ENCODE assay signal across 1 cellular context in the genomic region with DNA sequence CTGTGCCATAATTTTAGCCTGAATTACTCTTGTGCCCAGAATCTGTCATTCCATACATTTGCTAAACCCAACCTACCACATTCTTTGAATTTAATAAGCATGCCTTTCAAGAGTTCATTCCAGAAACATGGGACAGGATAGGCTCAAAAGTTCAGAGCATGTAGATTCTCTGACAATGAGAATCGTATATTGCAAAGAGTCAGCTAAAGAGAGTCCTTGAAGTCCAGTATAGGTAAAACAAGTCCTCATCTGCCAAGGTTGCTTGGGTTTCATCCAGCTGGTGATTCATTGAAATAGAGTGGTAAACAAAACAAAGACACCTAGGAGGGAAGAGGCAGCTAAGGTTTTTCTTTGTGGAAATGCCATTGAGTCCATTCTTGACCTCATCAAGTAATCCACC.
TF ChIP-seq lines count a peak whose summit lies in the region.

No MANE protein-coding gene starts in this region.

TF ChIP-seq in GM23338, 12 proteins besides CTCF, POLR2A, EP300 and RAD21 (continued from another document):
- TF ChIP-seq, protein P1, sequence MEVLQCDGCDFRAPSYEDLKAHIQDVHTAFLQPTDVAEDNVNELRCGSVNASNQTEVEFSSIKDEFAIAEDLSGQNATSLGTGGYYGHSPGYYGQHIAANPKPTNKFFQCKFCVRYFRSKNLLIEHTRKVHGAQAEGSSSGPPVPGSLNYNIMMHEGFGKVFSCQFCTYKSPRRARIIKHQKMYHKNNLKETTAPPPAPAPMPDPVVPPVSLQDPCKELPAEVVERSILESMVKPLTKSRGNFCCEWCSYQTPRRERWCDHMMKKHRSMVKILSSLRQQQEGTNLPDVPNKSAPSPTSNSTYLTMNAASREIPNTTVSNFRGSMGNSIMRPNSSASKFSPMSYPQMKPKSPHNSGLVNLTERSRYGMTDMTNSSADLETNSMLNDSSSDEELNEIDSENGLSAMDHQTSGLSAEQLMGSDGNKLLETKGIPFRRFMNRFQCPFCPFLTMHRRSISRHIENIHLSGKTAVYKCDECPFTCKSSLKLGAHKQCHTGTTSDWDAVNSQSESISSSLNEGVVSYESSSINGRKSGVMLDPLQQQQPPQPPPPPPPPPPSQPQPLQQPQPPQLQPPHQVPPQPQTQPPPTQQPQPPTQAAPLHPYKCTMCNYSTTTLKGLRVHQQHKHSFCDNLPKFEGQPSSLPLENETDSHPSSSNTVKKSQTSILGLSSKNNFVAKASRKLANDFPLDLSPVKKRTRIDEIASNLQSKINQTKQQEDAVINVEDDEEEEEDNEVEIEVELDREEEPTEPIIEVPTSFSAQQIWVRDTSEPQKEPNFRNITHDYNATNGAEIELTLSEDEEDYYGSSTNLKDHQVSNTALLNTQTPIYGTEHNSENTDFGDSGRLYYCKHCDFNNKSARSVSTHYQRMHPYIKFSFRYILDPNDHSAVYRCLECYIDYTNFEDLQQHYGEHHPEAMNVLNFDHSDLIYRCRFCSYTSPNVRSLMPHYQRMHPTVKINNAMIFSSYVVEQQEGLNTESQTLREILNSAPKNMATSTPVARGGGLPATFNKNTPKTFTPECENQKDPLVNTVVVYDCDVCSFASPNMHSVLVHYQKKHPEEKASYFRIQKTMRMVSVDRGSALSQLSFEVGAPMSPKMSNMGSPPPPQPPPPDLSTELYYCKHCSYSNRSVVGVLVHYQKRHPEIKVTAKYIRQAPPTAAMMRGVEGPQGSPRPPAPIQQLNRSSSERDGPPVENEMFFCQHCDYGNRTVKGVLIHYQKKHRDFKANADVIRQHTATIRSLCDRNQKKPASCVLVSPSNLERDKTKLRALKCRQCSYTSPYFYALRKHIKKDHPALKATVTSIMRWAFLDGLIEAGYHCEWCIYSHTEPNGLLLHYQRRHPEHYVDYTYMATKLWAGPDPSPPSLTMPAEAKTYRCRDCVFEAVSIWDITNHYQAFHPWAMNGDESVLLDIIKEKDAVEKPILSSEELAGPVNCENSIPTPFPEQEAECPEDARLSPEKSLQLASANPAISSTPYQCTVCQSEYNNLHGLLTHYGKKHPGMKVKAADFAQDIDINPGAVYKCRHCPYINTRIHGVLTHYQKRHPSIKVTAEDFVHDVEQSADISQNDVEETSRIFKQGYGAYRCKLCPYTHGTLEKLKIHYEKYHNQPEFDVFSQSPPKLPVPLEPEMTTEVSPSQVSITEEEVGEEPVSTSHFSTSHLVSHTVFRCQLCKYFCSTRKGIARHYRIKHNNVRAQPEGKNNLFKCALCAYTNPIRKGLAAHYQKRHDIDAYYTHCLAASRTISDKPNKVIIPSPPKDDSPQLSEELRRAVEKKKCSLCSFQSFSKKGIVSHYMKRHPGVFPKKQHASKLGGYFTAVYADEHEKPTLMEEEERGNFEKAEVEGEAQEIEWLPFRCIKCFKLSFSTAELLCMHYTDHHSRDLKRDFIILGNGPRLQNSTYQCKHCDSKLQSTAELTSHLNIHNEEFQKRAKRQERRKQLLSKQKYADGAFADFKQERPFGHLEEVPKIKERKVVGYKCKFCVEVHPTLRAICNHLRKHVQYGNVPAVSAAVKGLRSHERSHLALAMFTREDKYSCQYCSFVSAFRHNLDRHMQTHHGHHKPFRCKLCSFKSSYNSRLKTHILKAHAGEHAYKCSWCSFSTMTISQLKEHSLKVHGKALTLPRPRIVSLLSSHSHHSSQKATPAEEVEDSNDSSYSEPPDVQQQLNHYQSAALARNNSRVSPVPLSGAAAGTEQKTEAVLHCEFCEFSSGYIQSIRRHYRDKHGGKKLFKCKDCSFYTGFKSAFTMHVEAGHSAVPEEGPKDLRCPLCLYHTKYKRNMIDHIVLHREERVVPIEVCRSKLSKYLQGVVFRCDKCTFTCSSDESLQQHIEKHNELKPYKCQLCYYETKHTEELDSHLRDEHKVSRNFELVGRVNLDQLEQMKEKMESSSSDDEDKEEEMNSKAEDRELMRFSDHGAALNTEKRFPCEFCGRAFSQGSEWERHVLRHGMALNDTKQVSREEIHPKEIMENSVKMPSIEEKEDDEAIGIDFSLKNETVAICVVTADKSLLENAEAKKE (CRISPR knock-in tag; IDR thresholded peaks at IDR 0.05): no peak
- TF ChIP-seq STAT1 (IDR thresholded peaks at IDR 0.05; ENCODE audit: unreplicated experiment) (no peak), NANOG (IDR thresholded peaks at IDR 0.05; ENCODE audit: borderline replicate concordance) (no peak), EZH2 (IDR thresholded peaks at IDR 0.05; ENCODE audit: low read depth, unreplicated experiment) (no peak), ZNF114 (CRISPR knock-in tag; IDR thresholded peaks at IDR 0.05) (no peak)
- TF ChIP-seq, protein P2, sequence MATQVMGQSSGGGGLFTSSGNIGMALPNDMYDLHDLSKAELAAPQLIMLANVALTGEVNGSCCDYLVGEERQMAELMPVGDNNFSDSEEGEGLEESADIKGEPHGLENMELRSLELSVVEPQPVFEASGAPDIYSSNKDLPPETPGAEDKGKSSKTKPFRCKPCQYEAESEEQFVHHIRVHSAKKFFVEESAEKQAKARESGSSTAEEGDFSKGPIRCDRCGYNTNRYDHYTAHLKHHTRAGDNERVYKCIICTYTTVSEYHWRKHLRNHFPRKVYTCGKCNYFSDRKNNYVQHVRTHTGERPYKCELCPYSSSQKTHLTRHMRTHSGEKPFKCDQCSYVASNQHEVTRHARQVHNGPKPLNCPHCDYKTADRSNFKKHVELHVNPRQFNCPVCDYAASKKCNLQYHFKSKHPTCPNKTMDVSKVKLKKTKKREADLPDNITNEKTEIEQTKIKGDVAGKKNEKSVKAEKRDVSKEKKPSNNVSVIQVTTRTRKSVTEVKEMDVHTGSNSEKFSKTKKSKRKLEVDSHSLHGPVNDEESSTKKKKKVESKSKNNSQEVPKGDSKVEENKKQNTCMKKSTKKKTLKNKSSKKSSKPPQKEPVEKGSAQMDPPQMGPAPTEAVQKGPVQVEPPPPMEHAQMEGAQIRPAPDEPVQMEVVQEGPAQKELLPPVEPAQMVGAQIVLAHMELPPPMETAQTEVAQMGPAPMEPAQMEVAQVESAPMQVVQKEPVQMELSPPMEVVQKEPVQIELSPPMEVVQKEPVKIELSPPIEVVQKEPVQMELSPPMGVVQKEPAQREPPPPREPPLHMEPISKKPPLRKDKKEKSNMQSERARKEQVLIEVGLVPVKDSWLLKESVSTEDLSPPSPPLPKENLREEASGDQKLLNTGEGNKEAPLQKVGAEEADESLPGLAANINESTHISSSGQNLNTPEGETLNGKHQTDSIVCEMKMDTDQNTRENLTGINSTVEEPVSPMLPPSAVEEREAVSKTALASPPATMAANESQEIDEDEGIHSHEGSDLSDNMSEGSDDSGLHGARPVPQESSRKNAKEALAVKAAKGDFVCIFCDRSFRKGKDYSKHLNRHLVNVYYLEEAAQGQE (IDR thresholded peaks at IDR 0.05; ENCODE audit: unreplicated experiment): no peak
